In the genomic region with DNA sequence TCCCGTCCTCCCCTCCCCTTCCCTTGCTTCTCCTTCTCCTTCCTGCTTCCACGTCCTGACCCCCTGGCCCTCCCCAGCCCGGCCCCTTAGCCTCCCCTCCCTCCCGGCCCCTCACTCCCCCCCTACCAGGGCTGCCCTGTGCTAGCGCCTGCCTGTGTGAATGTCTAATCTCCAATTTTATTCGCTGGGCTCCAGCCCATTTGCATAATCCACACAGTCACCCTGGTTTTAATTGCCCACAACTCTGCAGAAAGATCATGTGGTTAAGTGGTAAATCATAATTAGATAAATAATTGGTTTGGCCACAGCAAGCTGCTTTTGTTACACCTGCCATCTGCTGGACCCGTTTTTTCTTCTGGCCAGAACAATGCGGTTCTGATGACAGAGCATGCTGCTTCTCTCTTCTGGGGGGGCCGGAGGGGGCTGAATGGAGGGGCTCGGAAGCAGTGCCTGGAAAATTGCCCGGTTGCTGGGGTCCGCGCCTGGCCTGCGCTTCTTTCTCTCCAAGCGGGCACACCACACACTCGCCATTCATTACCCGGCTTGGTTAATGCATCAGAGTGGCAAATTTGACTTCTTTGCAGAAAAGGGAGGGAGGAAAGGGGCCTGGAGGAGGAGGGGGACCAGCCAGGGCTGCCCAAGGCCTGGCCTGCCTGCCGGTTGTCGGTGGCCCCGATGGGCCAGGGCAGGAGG, we compare ENCODE assay signal across 14 cellular contexts. TPM values are rescaled to one million over a fixed set of nuclear protein-coding genes. Genes with fewer than 3 reads are reported as not detected.
A peak's percentile ranks its signal among the peaks of the same experiment; 100 is the strongest.
DNase-seq lines count a peak whose midpoint lies in the region; ATAC-seq, FAIRE-seq and TF ChIP-seq lines count a peak whose summit lies in the region.
"Had no signal": no experiment of that assay in that cellular context is flagged by ENCODE, and none has a peak within 500 bp of the region (broad histone marks: within the 10 kb centered on the region; RNA-seq: fewer than 3 reads in every experiment).

No MANE protein-coding gene starts in this region.

- H3K27me3 Mint-ChIP-seq in osteocyte (ENCODE audit: unreplicated experiment): no peaks in the 10 kb centered on the region
- H3K27me3 Mint-ChIP-seq: CD4-positive, alpha-beta T cell; stimulated activated naive CD8-positive, alpha-beta T cell treated with anti-CD3 and anti-CD28 coated beads, Interleukin-15, Interleukin-2, amounts not matched to agents 100 ng/mL and 50 ng/mL, for 24 hours had no signal

- no peak for TF ChIP-seq POLR2A in GM12878 (IDR thresholded peaks at IDR 0.05; ENCODE audit: low read depth, low read length)

- CTCF ChIA-PET in GM12878 (lab: Yijun Ruan, JAX): interaction anchor here (0.9 kb wide), 1 partner anchor 40 kb away, joined by 4 read pairs; no protein-coding TSS in a partner anchor

- no peaks in the 10 kb centered on the region for H3K36me3 ChIP-seq in HUES64 (ENCODE audit: insufficient read depth, low read length)
- peaks cover 0 to 2% of the 10 kb centered on the region in 2 experiments; a peak in 3 of 4 replicates for H3K36me3 ChIP-seq in GM12878 (ENCODE audit: control insufficient read depth in 2 of 2, insufficient read depth in 2 of 2, low read length in 1 of 2)
- H3K36me3 ChIP-seq: MG63 had no signal

- no TSS peak for BruUV-seq in GM12878 (replicated peaks; lab: Mats Ljungman, UMichigan)

- no peaks in the 10 kb centered on the region for H4K20me1 ChIP-seq in GM12878 (ENCODE audit: control insufficient read depth, insufficient read depth)

- H2AFZ ChIP-seq in GM12878 (ENCODE audit: control insufficient read depth, low read depth, low read length): no peak overlapping the region

- TF ChIP-seq RAD21 in GM12878 (IDR thresholded peaks at IDR 0.05; ENCODE audit: insufficient read depth, low read depth, low read length): no peak

- in situ Hi-C loops in GM12878 (cut with MboI): no loop called here

- H3K4me1 Mint-ChIP-seq in osteocyte (ENCODE audit: unreplicated experiment): peaks cover 43% of the 10 kb centered on the region

- peak overlapping the region; percentile 52 for H3K27ac Mint-ChIP-seq in osteocyte (ENCODE audit: unreplicated experiment)
- H3K27ac Mint-ChIP-seq: activated naive CD4-positive, alpha-beta T cell treated with anti-CD3 and anti-CD28 coated beads, Interleukin-2, amount 50 U/mL, for 72 hours; CD4-positive, alpha-beta T cell; stimulated activated naive CD8-positive, alpha-beta T cell treated with anti-CD3 and anti-CD28 coated beads, Interleukin-15, Interleukin-2, amounts not matched to agents 100 ng/mL and 50 ng/mL, for 24 hours had no signal

- peaks cover 7% of the 10 kb centered on the region for H3K79me2 ChIP-seq in GM12878 (ENCODE audit: control insufficient read depth, insufficient read depth, low read length)

- POLR2A ChIA-PET in GM12878 (lab: Charles Lee): interaction anchor here (0.6 to 1.0 kb wide), 2 partner anchors 13 to 100 kb away, joined by 3 to 4 read pairs; no protein-coding TSS in a partner anchor

- SMC1A ChIA-PET in GM12878 (lab: Charles Lee; ENCODE audit: uncharacterized antibody, unreplicated experiment): no interaction called here

- no peaks in the 10 kb centered on the region for H3K9me3 Mint-ChIP-seq in osteocyte (ENCODE audit: unreplicated experiment)
- H3K9me3 Mint-ChIP-seq: activated naive CD4-positive, alpha-beta T cell treated with anti-CD3 and anti-CD28 coated beads, Interleukin-2, amount 50 U/mL, for 72 hours; CD4-positive, alpha-beta T cell; stimulated activated naive CD8-positive, alpha-beta T cell treated with anti-CD3 and anti-CD28 coated beads, Interleukin-15, Interleukin-2, amounts not matched to agents 100 ng/mL and 50 ng/mL, for 24 hours had no signal

- H3K4me3 Mint-ChIP-seq in osteocyte (ENCODE audit: unreplicated experiment): no peak overlapping the region
- H3K4me3 Mint-ChIP-seq: CD4-positive, alpha-beta T cell; stimulated activated naive CD8-positive, alpha-beta T cell treated with anti-CD3 and anti-CD28 coated beads, Interleukin-15, Interleukin-2, amounts not matched to agents 100 ng/mL and 50 ng/mL, for 24 hours had no signal

- RAD21 ChIA-PET in GM12878 (lab: Charles Lee; ENCODE audit: unreplicated experiment): no interaction called here

- H3K4me1 ChIP-seq in HUES64 (ENCODE audit: insufficient read depth, low read length): peaks cover 11% of the 10 kb centered on the region
- H3K4me1 ChIP-seq in GM12878 (ENCODE audit: control insufficient read depth, insufficient read depth, low read length): no peaks in the 10 kb centered on the region

- no peak overlapping the region for H3K9ac ChIP-seq in HUES64 (ENCODE audit: low read depth, low read length)
- H3K9ac ChIP-seq in GM12878 (ENCODE audit: control insufficient read depth, insufficient read depth, low read length): no peak overlapping the region

- H3K27me3 ChIP-seq in HUES64 (ENCODE audit: insufficient read depth, low read length) (no peaks in the 10 kb centered on the region), GM12878 (replicated peaks in 1 of 2; ENCODE audit: control insufficient read depth in 2 of 2, insufficient read depth in 2 of 2, low read length in 1 of 2) (no peaks in the 10 kb centered on the region)
- H3K27me3 ChIP-seq: MG63 had no signal

- H3K27ac ChIP-seq in HUES64 (ENCODE audit: low read depth, low read length): peak overlapping the region; percentile 46; the same call in 1 of the 2 replicates
- H3K27ac ChIP-seq in GM12878 (ENCODE audit: control insufficient read depth, insufficient read depth): no peak overlapping the region
- H3K27ac ChIP-seq: HL-60 had no signal

- no peak overlapping the region for H3K4me2 ChIP-seq in GM12878 (ENCODE audit: control insufficient read depth, insufficient read depth)

- peaks cover 6% of the 10 kb centered on the region for H3K36me3 Mint-ChIP-seq in osteocyte (ENCODE audit: unreplicated experiment)
- H3K36me3 Mint-ChIP-seq: activated naive CD4-positive, alpha-beta T cell treated with anti-CD3 and anti-CD28 coated beads, Interleukin-2, amount 50 U/mL, for 72 hours had no signal

- no peak for FAIRE-seq in GM12878 (lab: Jason Lieb, UNC)

- no peak overlapping the region for H3K4me3 ChIP-seq in HUES64 (ENCODE audit: low read length)
- no peak overlapping the region for H3K4me3 ChIP-seq in GM12878
- H3K4me3 ChIP-seq: MG63 had no signal

- peak; percentile 51; the same call in 2 of the 3 replicates for ATAC-seq in GM12878
- ATAC-seq in GM19452 (IDR thresholded peaks at IDR 0.05; ENCODE audit: unreplicated experiment): no peak
- ATAC-seq: activated naive CD4-positive, alpha-beta T cell treated with anti-CD3 and anti-CD28 coated beads, Interleukin-2, amount 50 U/mL, for 72 hours had no signal

- 46% methylated on average over 20 of the region's 20 CpGs for WGBS in HUES64
- 95% methylated on average over 16 of the region's 20 CpGs for WGBS in GM12878 (ENCODE audit: insufficient coverage, insufficient replicate concordance, low lambda C conversion rate, missing lambda C conversion rate)

- TF ChIP-seq EP300 in GM12878 (IDR thresholded peaks at IDR 0.05; ENCODE audit: borderline replicate concordance in 1 of 2, control insufficient read depth in 1 of 2, low read depth in 2 of 2, low read length in 2 of 2): no peak

- H3K9me3 ChIP-seq in HUES64 (ENCODE audit: insufficient read depth, low read depth, low read length) (no peaks in the 10 kb centered on the region), GM12878 (replicated peaks; ENCODE audit: control insufficient read depth, insufficient read depth, low read length) (no peaks in the 10 kb centered on the region)
- H3K9me3 ChIP-seq: MG63 had no signal

- DNase-seq in NCI-H2171 (lab: John Stamatoyannopoulos, UW): peak; percentile 55
- DNase-seq in GM12878 (ENCODE audit: low read depth, low spot score): no peak
- DNase-seq in osteocyte (ENCODE audit: extremely low spot score, unreplicated experiment): no peak
- DNase-seq in NCI-H128 (lab: John Stamatoyannopoulos, UW; ENCODE audit: unreplicated experiment): no peak
- no peak for DNase-seq in SHP77 (lab: John Stamatoyannopoulos, UW)
- DNase-seq: CD4-positive, alpha-beta T cell; MG63; midbrain; stimulated activated CD4-positive, alpha-beta T cell treated with anti-CD3 and anti-CD28 coated beads, Interleukin-4, amount 100 ng/mL, for 1 hour had no signal

- intact Hi-C loops in GM12878 (cut with micrococcal nuclease; ENCODE audit: unreplicated experiment): no loop called here

- TF ChIP-seq CTCF in GM12878 (IDR thresholded peaks at IDR 0.05 in 2 of 3, conservative IDR thresholded peaks at IDR 0.05 in 1 of 3; ENCODE audit: control insufficient read depth in 2 of 3, extremely low read depth in 1 of 3, insufficient read depth in 1 of 3, low read depth in 3 of 3, low read length in 3 of 3) (no peak), osteocyte (IDR thresholded peaks at IDR 0.05) (no peak)

RNA-seq across cellular contexts. Expression of a gene that starts 19.5 kb away (rescaled TPM):
- polyA plus RNA-seq in HUES64 (2013, experiment 1 of 2): 33.4 TPM
- polyA plus RNA-seq in HUES64 (2013, experiment 2 of 2): 32.2 TPM
- 259 and 283 TPM in 2 replicates for total RNA-seq in GM12878 (2013; cell fraction: nucleolus; rRNA removed)
- 19.1 and 19.2 TPM in 2 replicates for total RNA-seq in GM12878 (2014; rRNA removed)
- 11.9 and 12.3 TPM in 2 replicates for total RNA-seq in GM12878 (2014; rRNA removed; fragmentation: Illumina TruSeq; extraction: Trizol)
- total RNA-seq in GM12878 (2021): 49.8 and 58.7 TPM in 2 replicates
- 11.7 TPM for polyA plus RNA-seq in GM12878 (2011; ENCODE audit: low read depth)
- 16.1 and 19.8 TPM in 2 replicates for polyA plus RNA-seq in GM12878 (2011; rRNA removed)
- 15.1 and 20.5 TPM in 2 replicates for polyA plus RNA-seq in GM12878 (2011; cell fraction: cytosol; rRNA removed)
- polyA plus RNA-seq in GM12878 (2011; cell fraction: nucleus; rRNA removed): 112 and 143 TPM in 2 replicates
- 23.5 and 23.9 TPM in 2 replicates for polyA plus RNA-seq in GM12878 (2012)
- polyA plus RNA-seq in GM12878 (2014; fragmentation: Illumina TruSeq; extraction: Trizol): 27.1 and 31.1 TPM in 2 replicates
- polyA plus RNA-seq in GM12878 (2014; fragmentation: Nextera tagmentation; extraction: Ambion mirVana): 1 to 10 TPM; 4.6 to 5.1 TPM
- 26.8 and 28.1 TPM in 2 replicates for polyA plus RNA-seq in GM12878 (2014; rRNA removed)
- 10 to 100 TPM; 14.6 to 17.3 TPM for polyA plus RNA-seq in GM12878 (2016; fragmentation: Nextera tagmentation; extraction: Ambion mirVana)
- polyA minus RNA-seq in GM12878 (2011; rRNA and poly(A)+ RNA removed): 22.6 and 35.7 TPM in 2 replicates
- 19.0 and 21.0 TPM in 2 replicates for polyA minus RNA-seq in GM12878 (2011; cell fraction: cytosol; rRNA and poly(A)+ RNA removed)
- 33.7 and 54.0 TPM in 2 replicates for polyA minus RNA-seq in GM12878 (2011; cell fraction: nucleus; rRNA and poly(A)+ RNA removed)
- total RNA-seq in osteocyte: 57.3 and 64.1 TPM in 2 replicates
